ENCODE assay signal across 12 cellular contexts in the genomic region with DNA sequence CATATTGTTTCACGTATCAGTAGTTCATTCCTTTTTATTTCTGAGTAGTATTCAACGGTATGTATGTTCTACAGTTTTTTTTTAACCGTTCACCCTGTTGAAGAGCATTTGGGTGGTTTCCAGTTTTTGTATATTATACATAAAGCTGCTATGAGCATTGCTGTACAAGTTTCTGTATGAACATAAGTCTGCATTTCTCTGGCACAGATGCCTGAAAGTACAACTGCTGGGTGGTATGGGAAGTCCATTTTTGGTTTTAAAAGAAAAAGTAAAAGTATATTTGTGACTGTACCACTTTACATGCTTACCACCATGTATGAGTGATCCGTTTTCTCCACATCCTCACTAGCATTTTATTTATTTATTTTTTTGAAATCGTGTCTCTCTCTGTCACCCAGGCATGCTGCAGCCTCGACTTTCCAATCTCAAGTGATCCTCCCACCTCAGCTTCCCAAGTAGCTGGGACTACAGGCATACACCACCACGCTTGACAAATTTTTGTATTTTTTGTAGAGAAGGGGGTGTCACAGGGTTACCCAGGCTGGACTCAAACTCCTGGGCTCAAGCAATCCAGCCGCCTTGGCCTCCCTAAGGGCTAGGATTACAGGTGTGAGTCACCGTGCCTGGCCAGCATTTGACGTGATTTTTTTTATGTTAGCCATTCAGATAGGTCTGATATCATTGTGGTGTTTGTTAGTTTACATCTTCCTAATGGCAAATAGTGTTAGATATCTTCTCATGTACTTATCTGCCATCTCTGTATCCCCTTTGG. TPM values are rescaled to one million over a fixed set of nuclear protein-coding genes. Genes with fewer than 3 reads are reported as not detected.
DNase-seq lines count a peak whose midpoint lies in the region; ATAC-seq and TF ChIP-seq lines count a peak whose summit lies in the region.
"Had no signal": no experiment of that assay in that cellular context is flagged by ENCODE, and none has a peak within 500 bp of the region (broad histone marks: within the 10 kb centered on the region; RNA-seq: fewer than 3 reads in every experiment).

No MANE protein-coding gene starts in this region.

- no peaks in the 10 kb centered on the region for H3K9me1 ChIP-seq in IMR-90 (ENCODE audit: insufficient read depth, low read length)

- H3K4me2 ChIP-seq in IMR-90 (ENCODE audit: low read depth, low read length), result no peak overlapping the region

- no peak overlapping the region for H3K14ac ChIP-seq in IMR-90 (replicated peaks; ENCODE audit: low read depth, low read length)

- H3K36me3 ChIP-seq in IMR-90 (ENCODE audit: control insufficient read depth, insufficient read depth, low read length), result no peaks in the 10 kb centered on the region

- in situ Hi-C loops in IMR-90 (cut with MboI; ENCODE audit: low sequenced_read_pairs), result loop anchor here (25.0 kb wide), 1 partner anchor 613 kb away; no protein-coding TSS in a partner anchor

- no peak overlapping the region for H2BK15ac ChIP-seq in IMR-90 (ENCODE audit: low read depth, low read length)

- BruUV-seq in IMR-90 (replicated peaks; lab: Mats Ljungman, UMichigan), result no TSS peak

- H3K4me1 ChIP-seq in IMR-90 (ENCODE audit: control insufficient read depth, insufficient read depth, low read length), result no peaks in the 10 kb centered on the region

- ATAC-seq in GM19395 (IDR thresholded peaks at IDR 0.05; ENCODE audit: unreplicated experiment) (peak; percentile 61), HG02852 (IDR thresholded peaks at IDR 0.05; ENCODE audit: unreplicated experiment) (peak; percentile 64), IMR-90 (ENCODE audit: low read depth) (no peak)
- ATAC-seq: left colon had no signal

- peaks cover 41% of the 10 kb centered on the region for H3K27me3 ChIP-seq in IMR-90 (ENCODE audit: control insufficient read depth, insufficient read depth, low read length)

- no peak overlapping the region for H2BK5ac ChIP-seq in IMR-90 (ENCODE audit: low read depth, low read length, poor library complexity, severe bottlenecking)

- no peak overlapping the region for H3K18ac ChIP-seq in IMR-90 (ENCODE audit: low read depth, low read length)

- no peak overlapping the region for H3K4me3 ChIP-seq in IMR-90 (ENCODE audit: insufficient read depth, low read depth, low read length)

- no peak overlapping the region for H3K4ac ChIP-seq in IMR-90 (ENCODE audit: low read depth, low read length)

- no peak for TF ChIP-seq RAD21 in IMR-90 (IDR thresholded peaks at IDR 0.05; ENCODE audit: low read length)

- no peak overlapping the region for H4K91ac ChIP-seq in IMR-90 (ENCODE audit: insufficient read depth, low read depth, low read length)

- dilution Hi-C loops in IMR-90 (cut with HindIII; ENCODE audit: low sequenced_read_pairs, unreplicated experiment), result no loop called here

- DNase-seq in EH (ENCODE audit: low read depth) (peak; percentile 52), IMR-90 (peak; percentile 22), NCI-H1105 treated with DMSO at 0.1 percent for 48 hours (lab: John Stamatoyannopoulos, UW) (no peak), nucleus accumbens (lab: John Stamatoyannopoulos, UW) (no peak), inferior parietal cortex (ENCODE audit: extremely low spot score) (no peak), D341Med (ENCODE audit: low spot score) (no peak)
- DNase-seq: CD4-positive, alpha-beta T cell; H7; left colon; NCI-H2107 had no signal

- H3K9me3 ChIP-seq in IMR-90 (ENCODE audit: control insufficient read depth, insufficient read depth, low read length), result no peaks in the 10 kb centered on the region

- H4K20me1 ChIP-seq in IMR-90 (ENCODE audit: insufficient read depth, low read length), result no peaks in the 10 kb centered on the region

- intact Hi-C loops in IMR-90 (cut with micrococcal nuclease), result loop anchor here (5.0 kb wide), 2 partner anchors 187 to 608 kb away; no protein-coding TSS in a partner anchor

- no peak overlapping the region for H2BK120ac ChIP-seq in IMR-90 (ENCODE audit: low read depth, low read length)

- no CpG with 5 or more reads among the region's 10 CpGs for WGBS in IMR-90 (ENCODE audit: extremely low coverage in 2 of 2, insufficient read length in 1 of 2), 2 experiments

- POLR2A ChIA-PET in IMR-90 (lab: Charles Lee; ENCODE audit: unreplicated experiment), result no interaction called here

- no peak for TF ChIP-seq POLR2A in IMR-90 (IDR thresholded peaks at IDR 0.05; ENCODE audit: low read depth, low read length)

- no peak overlapping the region for H3K56ac ChIP-seq in IMR-90 (ENCODE audit: extremely low read depth, insufficient read depth, low read length)

- H3K23ac ChIP-seq in IMR-90 (ENCODE audit: low read depth, low read length), result no peak overlapping the region

- H3K9ac ChIP-seq in IMR-90 (ENCODE audit: low read depth, low read length), result no peak overlapping the region

- no peaks in the 10 kb centered on the region for H3K79me1 ChIP-seq in IMR-90 (ENCODE audit: low read depth in 1 of 2, low read length in 2 of 2)

- no peak overlapping the region for H4K5ac ChIP-seq in IMR-90 (ENCODE audit: low read depth, low read length)

- no peak overlapping the region for H3K27ac ChIP-seq in IMR-90 (ENCODE audit: insufficient read depth, low read length)

- H2AK9ac ChIP-seq in IMR-90 (replicated peaks; ENCODE audit: low read depth, low read length, poor library complexity), result no peak overlapping the region

- H2BK20ac ChIP-seq in IMR-90 (ENCODE audit: low read depth, low read length), result no peak overlapping the region

- no peak for TF ChIP-seq CTCF in IMR-90 (conservative IDR thresholded peaks at IDR 0.05; ENCODE audit: low read depth, low read length)

- H2AFZ ChIP-seq in IMR-90 (replicated peaks; ENCODE audit: low read length, poor library complexity), result no peak overlapping the region

- CTCF ChIA-PET in IMR-90 (lab: Yijun Ruan, JAX), result no interaction called here

- H4K8ac ChIP-seq in IMR-90 (ENCODE audit: low read depth in 2 of 2, low read length in 2 of 2), result no peak overlapping the region

- no peak overlapping the region for H2AK5ac ChIP-seq in IMR-90 (ENCODE audit: low read depth, low read length)

TF ChIP-seq in IMR-90, 13 proteins besides CTCF, POLR2A, EP300 and RAD21:
- no peak for TF ChIP-seq CHD1 (IDR thresholded peaks at IDR 0.05; ENCODE audit: low read depth, low read length)
- TF ChIP-seq BHLHE40 (IDR thresholded peaks at IDR 0.05; ENCODE audit: low read depth, low read length), result no peak
- TF ChIP-seq SMC3 (IDR thresholded peaks at IDR 0.05; ENCODE audit: low read depth, low read length), result no peak
- TF ChIP-seq, protein P1, sequence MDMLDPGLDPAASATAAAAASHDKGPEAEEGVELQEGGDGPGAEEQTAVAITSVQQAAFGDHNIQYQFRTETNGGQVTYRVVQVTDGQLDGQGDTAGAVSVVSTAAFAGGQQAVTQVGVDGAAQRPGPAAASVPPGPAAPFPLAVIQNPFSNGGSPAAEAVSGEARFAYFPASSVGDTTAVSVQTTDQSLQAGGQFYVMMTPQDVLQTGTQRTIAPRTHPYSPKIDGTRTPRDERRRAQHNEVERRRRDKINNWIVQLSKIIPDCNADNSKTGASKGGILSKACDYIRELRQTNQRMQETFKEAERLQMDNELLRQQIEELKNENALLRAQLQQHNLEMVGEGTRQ (IDR thresholded peaks at IDR 0.05; ENCODE audit: low read depth, low read length), result no peak
- no peak for TF ChIP-seq MAZ (IDR thresholded peaks at IDR 0.05; ENCODE audit: borderline replicate concordance, low read depth, low read length)
- no peak for TF ChIP-seq ELK1 (IDR thresholded peaks at IDR 0.05; ENCODE audit: borderline replicate concordance, low read depth, low read length)
- TF ChIP-seq RCOR1 (IDR thresholded peaks at IDR 0.05; ENCODE audit: insufficient replicate concordance, low read length), result no peak
- no peak for TF ChIP-seq NFE2L2 (IDR thresholded peaks at IDR 0.05; ENCODE audit: low read depth, low read length)
- TF ChIP-seq CEBPB (IDR thresholded peaks at IDR 0.05; ENCODE audit: low read depth, low read length), result no peak
- no peak for TF ChIP-seq FOS (IDR thresholded peaks at IDR 0.05; ENCODE audit: low read depth, low read length)
- no peak for TF ChIP-seq MAFK (IDR thresholded peaks at IDR 0.05; ENCODE audit: low read depth, low read length)
- no peak for TF ChIP-seq RFX5 (IDR thresholded peaks at IDR 0.05; ENCODE audit: low read depth, low read length)

RNA-seq across cellular contexts. Expression of gene SIM1, which starts 11.0 kb away (rescaled TPM):
- total RNA-seq in IMR-90 (2012; rRNA removed), result not detected in 2 replicates
- not detected in 2 replicates for polyA plus RNA-seq in IMR-90 (2012; rRNA removed)
- polyA plus RNA-seq in IMR-90 (2012; cell fraction: cytosol; rRNA removed), result not detected in 2 replicates
- polyA plus RNA-seq in IMR-90 (2012; cell fraction: nucleus; rRNA removed; ENCODE audit: low replicate concordance), result not detected in 2 replicates
- total RNA-seq: CD4-positive, alpha-beta T cell; left colon had no signal

Comparison
In these comparisons a context has a peak if more than half of its experiments do, and no peak if none do; other contexts are left out.
1. DNase-seq: peak in EH (single experiment) and IMR-90 (single experiment); none in NCI-H1105 treated with DMSO at 0.1 percent for 48 hours (single experiment), nucleus accumbens (0 of 56), inferior parietal cortex (single experiment) and D341Med (single experiment).